Comparison of ENCODE assay signal across 10 cellular contexts in the genomic region with DNA sequence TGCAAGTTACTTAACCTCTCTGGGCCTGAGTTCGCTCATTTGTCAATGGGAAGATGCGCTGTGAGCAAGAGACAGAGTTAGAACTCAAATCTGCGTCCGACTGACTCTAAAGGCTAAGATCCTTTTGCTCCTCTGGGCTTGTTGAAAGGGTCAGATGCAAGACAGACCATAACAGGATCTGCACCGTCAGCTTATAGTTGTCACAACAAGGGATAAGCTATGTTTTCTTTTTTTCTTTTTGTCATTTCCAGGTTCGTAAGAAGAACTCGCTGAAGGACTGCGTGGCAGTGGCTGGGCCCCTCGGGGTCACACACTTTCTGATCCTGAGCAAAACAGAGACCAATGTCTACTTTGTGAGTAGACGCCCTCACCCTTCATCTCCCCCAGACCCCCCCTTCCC. TPM values are rescaled to one million over a fixed set of nuclear protein-coding genes. Genes with fewer than 3 reads are reported as not detected.
DNase-seq lines count a peak whose midpoint lies in the region; ATAC-seq, FAIRE-seq and TF ChIP-seq lines count a peak whose summit lies in the region.
"Had no signal": no experiment of that assay in that cellular context is flagged by ENCODE, and none has a peak within 500 bp of the region (broad histone marks: within the 10 kb centered on the region; RNA-seq: fewer than 3 reads in every experiment).

No MANE protein-coding gene starts in this region.

- H3K4me2 ChIP-seq in PC-3 (ENCODE audit: low read length): peak overlapping the region; percentile 84

- WGBS in pancreas, 2 donors: 78 to 87% methylated on average over 10 of the region's 10 CpGs

- no peaks in the 10 kb centered on the region for H3K9me3 ChIP-seq in PC-3 (ENCODE audit: low read length)
- H3K9me3 ChIP-seq in pancreas: no peaks in the 10 kb centered on the region

- CTCF ChIA-PET in PC-3 (lab: Charles Lee): no interaction called here

- H4K20me1 ChIP-seq in PC-3 (ENCODE audit: low read length): 0 out of 2 replicates have a peak, but pooled peaks cover 14% of the 10 kb centered on the region

- H3K27ac ChIP-seq in PC-3 (ENCODE audit: low read length) (peak overlapping the region; percentile 66), epithelial cell of prostate (peak overlapping the region; percentile 52), pancreas (no peak overlapping the region)

- H2AFZ ChIP-seq in PC-3 (ENCODE audit: low read length): no peak overlapping the region

- H3K79me2 ChIP-seq in PC-3 (ENCODE audit: low read length): peaks cover 40% of the 10 kb centered on the region

- TF ChIP-seq CTCF in D721Med (IDR thresholded peaks at IDR 0.05; ENCODE audit: insufficient read depth, missing control alignments) (no peak), PC-3 (conservative IDR thresholded peaks at IDR 0.05; ENCODE audit: low read depth, low read length) (no peak), pancreas (IDR thresholded peaks at IDR 0.05) (no peak)

- BruUV-seq in PC-3 (replicated peaks; lab: Mats Ljungman, UMichigan): no TSS peak

- H3K4me1 ChIP-seq in PC-3 (ENCODE audit: insufficient read depth, low read length) (peaks cover 12% of the 10 kb centered on the region), pancreas (peaks cover 0 to 7% (median 4%) of the 10 kb centered on the region in 3 donors)

- intact Hi-C loops in PC-3 (cut with micrococcal nuclease) (no loop called here), pancreas (cut with DNase I) (no loop called here)

- no peaks in the 10 kb centered on the region for H3K27me3 ChIP-seq in PC-3 (ENCODE audit: low read length)
- H3K27me3 ChIP-seq in pancreas: no peaks in the 10 kb centered on the region

- H3K9me2 ChIP-seq in PC-3 (replicated peaks; ENCODE audit: low read length): no peaks in the 10 kb centered on the region

- peaks cover 14% of the 10 kb centered on the region for H3F3A ChIP-seq in PC-3 (ENCODE audit: low read length, unreplicated experiment)

- H3K9ac ChIP-seq in PC-3 (ENCODE audit: low read length): peak overlapping the region; percentile 96

- H3K4me3 ChIP-seq in PC-3 (ENCODE audit: low read length): peak overlapping the region; percentile 88
- peak overlapping the region in 3 of 4 donors; percentile 47 to 92 (median 80) for H3K4me3 ChIP-seq in pancreas

- DNase-seq in D721Med (ENCODE audit: insufficient read length, low spot score) (peak; percentile 13), PC-3 (no peak), epithelial cell of prostate (ENCODE audit: low read depth, low spot score) (no peak), pancreas (no peak), G401 (ENCODE audit: low spot score) (no peak)
- no peak for DNase-seq in activated CD4-positive, CD25-positive, alpha-beta regulatory T cell treated with anti-CD3 and anti-CD28 coated beads, Interleukin-2, amount 50 U/mL, for 72 hours
- DNase-seq: aorta, NCI-H2081 treated with DMSO at 0.1 percent for 48 hours had no signal

- H3K36me3 ChIP-seq in PC-3 (ENCODE audit: low read depth, low read length) (peaks cover 44% of the 10 kb centered on the region), pancreas (peaks cover 14 to 31% (median 30%) of the 10 kb centered on the region in 3 donors)

- ATAC-seq in PC-3: no peak
- no peak for ATAC-seq in pancreas
- no peak for ATAC-seq in HG02938 (IDR thresholded peaks at IDR 0.05; ENCODE audit: unreplicated experiment)
- ATAC-seq in HG02610 (IDR thresholded peaks at IDR 0.05; ENCODE audit: unreplicated experiment): no peak

- FAIRE-seq in D721Med (lab: Jason Lieb, UNC) (no peak), pancreas (lab: Jason Lieb, UNC) (no peak)

- POLR2A ChIA-PET in PC-3 (lab: Charles Lee; ENCODE audit: unreplicated experiment): no interaction called here

- in situ Hi-C loops in G401 (cut with HindIII; ENCODE audit: low sequenced_read_pairs): no loop called here

RNA-seq across cellular contexts. Expression of a gene that starts 1.1 kb away (rescaled TPM):
- 183 and 214 TPM in 2 replicates for total RNA-seq in PC-3 (2014; rRNA removed)
- 10 to 100 TPM in 5 of 6 donors, 1 to 10 TPM in 1; 9.3 to 32.0 (median 15.8) TPM for total RNA-seq in pancreas
- 10 to 100 TPM; 55.9 to 67.9 TPM for polyA plus RNA-seq in pancreas
- total RNA-seq in G401 (2014; rRNA removed; shearing (Covaris generic)): 77.4 and 104 TPM in 2 replicates

RNA-seq across cellular contexts. Expression of a gene that starts 4.2 kb away (rescaled TPM):
- total RNA-seq in PC-3 (2014; rRNA removed): 11.1 and 17.3 TPM in 2 replicates
- total RNA-seq in pancreas: 1 to 10 TPM; 2.5 to 8.5 (median 5.8) TPM
- 10 to 100 TPM; 17.4 TPM for polyA plus RNA-seq in pancreas
- total RNA-seq in G401 (2014; rRNA removed; shearing (Covaris generic)): 6.6 and 8.0 TPM in 2 replicates

RNA-seq across cellular contexts. Expression of a gene that starts 4.8 kb away (rescaled TPM):
- 0.81 and 1.2 TPM in 2 replicates for total RNA-seq in PC-3 (2014; rRNA removed)
- total RNA-seq in pancreas: 1 to 10 TPM in 1 of 6 donors, under 1 TPM in 5; 0.12 to 1.1 (median 0.74) TPM
- polyA plus RNA-seq in pancreas: 1 to 10 TPM; 1.2 to 1.7 TPM
- 0.18 and 0.64 TPM in 2 replicates for total RNA-seq in G401 (2014; rRNA removed; shearing (Covaris generic))

RNA-seq across cellular contexts. Expression of a gene that starts 12.4 kb away (rescaled TPM):
- total RNA-seq in PC-3 (2014; rRNA removed): 575 and 635 TPM in 2 replicates
- 100 to 1,000 TPM; 146 to 215 (median 181) TPM for total RNA-seq in pancreas
- 100 to 1,000 TPM; 169 to 228 TPM for polyA plus RNA-seq in pancreas
- 356 and 383 TPM in 2 replicates for total RNA-seq in G401 (2014; rRNA removed; shearing (Covaris generic))

RNA-seq across cellular contexts. Expression of a gene that starts 21.1 kb away (rescaled TPM):
- total RNA-seq in PC-3 (2014; rRNA removed) (17.2 and 18.4 TPM in 2 replicates), pancreas (10 to 100 TPM in 5 of 6 donors, 1 to 10 TPM in 1; 7.9 to 19.9 (median 14.5) TPM)
- 10 to 100 TPM; 39.6 to 41.0 TPM for polyA plus RNA-seq in pancreas
- 9.5 and 10.8 TPM in 2 replicates for total RNA-seq in G401 (2014; rRNA removed; shearing (Covaris generic))

Comparison
In these comparisons a context has a peak if more than half of its experiments do, and no peak if none do; other contexts are left out.
1. H3K27ac ChIP-seq: peak in PC-3 (single experiment) and epithelial cell of prostate (single experiment); none in pancreas (0 of 4).